ENCODE assay signal across 13 cellular contexts in the genomic region with DNA sequence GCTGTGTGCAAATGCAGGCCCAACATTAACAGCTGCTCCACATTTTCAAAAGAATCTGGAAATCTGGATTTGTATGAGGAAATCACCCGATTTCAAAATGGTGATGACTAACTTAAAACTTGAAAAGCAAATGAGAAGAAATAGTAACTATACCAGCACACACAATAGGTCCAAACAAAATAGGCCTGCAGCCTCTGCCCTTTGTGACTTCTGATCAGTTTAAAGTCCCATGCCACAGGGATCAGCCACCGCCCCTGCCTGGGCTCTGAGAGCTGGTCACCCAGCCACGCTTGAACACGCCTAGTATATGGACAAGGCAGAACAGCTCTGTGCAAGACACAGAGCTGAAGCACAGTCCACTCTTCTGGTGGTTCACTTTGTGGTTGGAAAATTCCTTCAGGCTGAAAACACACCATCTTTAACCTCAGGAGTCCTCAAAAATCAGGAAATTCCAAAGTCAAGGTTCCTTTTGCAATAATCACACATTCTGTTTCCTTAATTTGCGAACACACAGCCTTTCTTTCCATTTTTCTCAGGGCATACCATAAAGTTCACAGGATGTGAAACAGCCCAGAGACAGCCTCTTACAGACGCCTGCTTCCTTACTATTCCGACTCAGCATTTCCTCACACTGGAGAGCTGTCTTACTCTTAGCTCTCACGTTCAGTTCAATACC.
DNase-seq lines count a peak whose midpoint lies in the region; ATAC-seq and TF ChIP-seq lines count a peak whose summit lies in the region.
"Had no signal": no experiment of that assay in that cellular context is flagged by ENCODE, and none has a peak within 500 bp of the region (broad histone marks: within the 10 kb centered on the region; RNA-seq: fewer than 3 reads in every experiment).

No MANE protein-coding gene starts in this region.

- H3K4me1 Mint-ChIP-seq in endodermal cell, result peaks cover 33% of the 10 kb centered on the region

- H3K27me3 Mint-ChIP-seq in endodermal cell (ENCODE audit: insufficient read depth), result no peaks in the 10 kb centered on the region
- H3K27me3 Mint-ChIP-seq: stimulated activated naive CD8-positive, alpha-beta T cell treated with anti-CD3 and anti-CD28 coated beads, Interleukin-15, Interleukin-2, amounts not matched to agents 100 ng/mL and 50 ng/mL, for 24 hours had no signal

- peaks cover 7% of the 10 kb centered on the region for H3K4me1 ChIP-seq in endodermal cell (ENCODE audit: control insufficient read depth, insufficient read depth, low read length)
- H3K4me1 ChIP-seq in lower lobe of right lung, result peaks cover 16% of the 10 kb centered on the region

- H3K9me3 ChIP-seq in endodermal cell (ENCODE audit: control insufficient read depth, low read length) (no peaks in the 10 kb centered on the region), lower lobe of right lung (no peaks in the 10 kb centered on the region)
- H3K9me3 ChIP-seq: BLaER1 had no signal

- DNase-seq in AG08395 (ENCODE audit: low spot score), result peak; percentile 72
- DNase-seq in NCI-H226, result peak; percentile 74
- peak; percentile 33 for DNase-seq in endodermal cell
- DNase-seq in lower lobe of right lung, result no peak
- DNase-seq in SW480 (ENCODE audit: low spot score), result no peak
- DNase-seq: activated CD4-positive, alpha-beta T cell treated with anti-CD3 and anti-CD28 coated beads for 1 hour; activated naive CD4-positive, alpha-beta T cell treated with Interleukin-2 at 50 U/mL for 16 hours; NCI-H1436 had no signal

- no peak overlapping the region for H3K4me3 Mint-ChIP-seq in endodermal cell
- H3K4me3 Mint-ChIP-seq: stimulated activated naive CD8-positive, alpha-beta T cell treated with anti-CD3 and anti-CD28 coated beads, Interleukin-15, Interleukin-2, amounts not matched to agents 100 ng/mL and 50 ng/mL, for 24 hours had no signal

- 93 to 95% methylated on average over 6 to 8 of the region's 8 CpGs for WGBS in endodermal cell (ENCODE audit: insufficient coverage in 1 of 2, insufficient read length in 1 of 2), 2 experiments

- H3K27ac ChIP-seq in endodermal cell (ENCODE audit: low read depth, low read length), result no peak overlapping the region
- H3K27ac ChIP-seq in lower lobe of right lung, result peak overlapping the region; percentile 36
- H3K27ac ChIP-seq: BLaER1 had no signal

- no peak overlapping the region for H3K27ac Mint-ChIP-seq in endodermal cell
- H3K27ac Mint-ChIP-seq: stimulated activated naive CD8-positive, alpha-beta T cell treated with anti-CD3 and anti-CD28 coated beads, Interleukin-15, Interleukin-2, amounts not matched to agents 100 ng/mL and 50 ng/mL, for 24 hours had no signal

- peaks cover 5% of the 10 kb centered on the region for H3K36me3 Mint-ChIP-seq in endodermal cell (ENCODE audit: low read depth)

- H3K9me3 Mint-ChIP-seq in endodermal cell, result no peaks in the 10 kb centered on the region
- H3K9me3 Mint-ChIP-seq: stimulated activated naive CD8-positive, alpha-beta T cell treated with anti-CD3 and anti-CD28 coated beads, Interleukin-15, Interleukin-2, amounts not matched to agents 100 ng/mL and 50 ng/mL, for 24 hours had no signal

- ATAC-seq in lower lobe of right lung (peak; percentile 26 to 40), GM21528 (IDR thresholded peaks at IDR 0.05; ENCODE audit: low FRiP score, unreplicated experiment) (no peak), HG02798 (IDR thresholded peaks at IDR 0.05; ENCODE audit: poor library complexity, unreplicated experiment) (no peak), GM18868 (IDR thresholded peaks at IDR 0.05; ENCODE audit: unreplicated experiment) (no peak)

- no peaks in the 10 kb centered on the region for H3K36me3 ChIP-seq in endodermal cell (ENCODE audit: control insufficient read depth, insufficient read depth, low read length)
- H3K36me3 ChIP-seq in lower lobe of right lung, result no peaks in the 10 kb centered on the region

- H3K27me3 ChIP-seq in endodermal cell (ENCODE audit: control insufficient read depth, insufficient read depth, low read length, poor library complexity, severe bottlenecking) (no peaks in the 10 kb centered on the region), lower lobe of right lung (ENCODE audit: low read depth) (no peaks in the 10 kb centered on the region)
- H3K27me3 ChIP-seq: BLaER1 had no signal

- no peak overlapping the region for H3K4me3 ChIP-seq in endodermal cell (ENCODE audit: low read length)
- no peak overlapping the region for H3K4me3 ChIP-seq in lower lobe of right lung
- H3K4me3 ChIP-seq: BLaER1 had no signal

- intact Hi-C loops in lower lobe of right lung (cut with DNase I), result no loop called here

- H3K9ac ChIP-seq in endodermal cell (ENCODE audit: extremely low read depth, low read length, poor library complexity, severe bottlenecking), result no peak overlapping the region
- H3K9ac ChIP-seq: BLaER1 had no signal

- no peak for TF ChIP-seq CTCF in endodermal cell (conservative IDR thresholded peaks at IDR 0.05)
- no peak for TF ChIP-seq CTCF in lower lobe of right lung (IDR thresholded peaks at IDR 0.05)

Comparison
In these comparisons a context has a peak if more than half of its experiments do, and no peak if none do; other contexts are left out.
1. DNase-seq: peak in AG08395 (single experiment), NCI-H226 (single experiment) and endodermal cell (single experiment); none in lower lobe of right lung (single experiment) and SW480 (single experiment).
2. ATAC-seq: peak in lower lobe of right lung (2 of 2); none in GM21528 (single experiment), HG02798 (single experiment) and GM18868 (single experiment).